In genomic region chr1:205631727-205632373, GRCh38 we compare ENCODE assay signal across 8 cellular contexts. TPM values are rescaled to one million over a fixed set of nuclear protein-coding genes. Genes with fewer than 3 reads are reported as not detected.
A peak's percentile ranks its signal among the peaks of the same experiment; 100 is the strongest.
DNase-seq lines count a peak whose midpoint lies in the region; ATAC-seq, FAIRE-seq and TF ChIP-seq lines count a peak whose summit lies in the region.

Gene ELK4, minus strand, starts transcription at chr1:205632011. Its CDS starts 8,129 bp downstream, at chr1:205623882.

- peak within 1 kb of the TSS; percentile 97 for H3K27ac ChIP-seq in AG04450 (ENCODE audit: low read depth, low read length)

- TF ChIP-seq CTCF in AG04450 (IDR thresholded peaks at IDR 0.05; ENCODE audit: low read depth, low read length) (peak; percentile 66), WI38 (IDR thresholded peaks at IDR 0.05; ENCODE audit: low read depth, low read length) (peak; percentile 61), bronchial epithelial cell (IDR thresholded peaks at IDR 0.05; ENCODE audit: insufficient read depth, low read length, severe bottlenecking) (peak; percentile 86)

- no peak for FAIRE-seq in bronchial epithelial cell (lab: Jason Lieb, UNC)

- CTCF ChIA-PET in AG04450 (lab: Charles Lee) = interaction anchor here (0.8 to 5.2 kb wide), 15 partner anchors 8 to 146 kb away, joined by 3 to 100 read pairs (median 6); no protein-coding TSS in a partner anchor

- DNase-seq in AG04450 (ENCODE audit: low read depth, low spot score) = peak; percentile 94
- peak; percentile 99 for DNase-seq in NCI-H2227 (lab: John Stamatoyannopoulos, UW; ENCODE audit: unreplicated experiment)
- DNase-seq in bronchial epithelial cell (ENCODE audit: low read depth) = peak; percentile 93
- DNase-seq in iPS-NIHi7 (ENCODE audit: extremely low spot score) = peak; percentile 98
- DNase-seq in smooth muscle cell of the brain vasculature (ENCODE audit: low read depth, low spot score) = peak; percentile 95

- H3K27me3 ChIP-seq in AG04450 (ENCODE audit: control insufficient read depth, insufficient read depth, low read length) (no peaks in the 10 kb centered on the region), bronchial epithelial cell (ENCODE audit: control insufficient read depth, insufficient read depth, low read length) (no peaks in the 10 kb centered on the region)

- POLR2A ChIA-PET in AG04450 (lab: Yijun Ruan, JAX) = interaction anchor here (0.7 to 1.8 kb wide), 13 partner anchors 9 to 117 kb away, joined by 3 to 10 read pairs (median 4); no protein-coding TSS in a partner anchor

- H3K9me3 ChIP-seq in AG04450 (ENCODE audit: control insufficient read depth, insufficient read depth, low read length) = no peaks in the 10 kb centered on the region; the same call in 1 of the 2 replicates

- H3K4me3 ChIP-seq in AG04450 (ENCODE audit: low read depth, low read length) = peak within 1 kb of the TSS; percentile 79
- peak within 1 kb of the TSS; percentile 70 for H3K4me3 ChIP-seq in WI38 (ENCODE audit: low read depth, low read length)
- peak within 1 kb of the TSS; percentile 76 for H3K4me3 ChIP-seq in bronchial epithelial cell (ENCODE audit: low read depth, low read length)

- ATAC-seq in GM18873 (IDR thresholded peaks at IDR 0.05; ENCODE audit: low FRiP score, unreplicated experiment) (peak; percentile 70), HG03139 (IDR thresholded peaks at IDR 0.05; ENCODE audit: unreplicated experiment) (peak; percentile 83)

- H3K36me3 ChIP-seq in bronchial epithelial cell (ENCODE audit: control insufficient read depth, insufficient read depth, low read length) = no peaks in the 10 kb centered on the region

RNA-seq across cellular contexts. Expression of gene ELK4, which starts in this region (rescaled TPM):
- polyA plus RNA-seq in AG04450 (2011; rRNA removed) = 8.3 and 8.6 TPM in 2 replicates
- 15.4 and 20.2 TPM in 2 replicates for polyA minus RNA-seq in AG04450 (2011; rRNA and poly(A)+ RNA removed)
- 10.2 and 10.8 TPM in 2 replicates for total RNA-seq in bronchial epithelial cell

Comparison
In these comparisons a context has a peak if more than half of its experiments do, and no peak if none do; other contexts are left out.
1. Peak in every context shown above with its lines: DNase-seq, ATAC-seq, H3K4me3 ChIP-seq and H3K27ac ChIP-seq.